Comparison of ENCODE assay signal across 8 cellular contexts in the genomic region with DNA sequence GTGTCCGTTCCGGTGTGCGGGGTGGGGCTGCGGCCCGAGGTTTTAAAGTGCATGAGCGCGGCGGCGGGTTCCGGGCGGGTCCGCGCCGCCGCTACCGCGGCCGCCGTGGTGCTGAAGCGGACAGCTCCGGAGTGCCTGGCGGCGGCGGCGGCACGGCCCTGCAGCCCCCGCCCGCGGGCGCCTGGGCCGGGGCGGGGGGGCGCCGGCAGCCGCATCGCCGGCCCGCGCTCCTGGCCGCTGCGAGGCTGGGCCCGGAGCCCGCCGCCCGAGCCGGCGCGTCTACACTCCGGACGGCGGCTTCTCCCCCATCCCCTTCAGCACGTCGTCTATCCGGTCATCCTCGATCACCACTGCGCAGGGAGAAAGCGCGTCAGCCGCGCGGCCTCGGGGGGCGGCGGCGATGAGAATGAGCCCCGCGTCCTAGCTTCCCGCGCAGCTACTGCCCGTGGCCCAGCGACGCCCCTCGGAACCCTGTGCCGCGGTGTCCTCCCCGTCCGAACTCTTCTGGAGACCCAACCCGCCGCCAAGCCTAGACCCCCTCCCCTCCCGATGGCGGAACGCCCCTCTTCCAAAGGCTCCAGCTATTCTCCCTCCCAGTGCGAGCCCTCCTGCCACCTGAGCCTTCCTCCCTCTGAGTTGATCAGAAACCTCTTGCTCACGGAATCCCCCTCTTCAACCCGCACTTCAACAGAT. TPM values are rescaled to one million over a fixed set of nuclear protein-coding genes. Genes with fewer than 3 reads are reported as not detected.
DNase-seq lines count a peak whose midpoint lies in the region; ATAC-seq, FAIRE-seq and TF ChIP-seq lines count a peak whose summit lies in the region.

No MANE protein-coding gene starts in this region.

- no peak for TF ChIP-seq CTCF in pancreas (IDR thresholded peaks at IDR 0.05)

- ATAC-seq in pancreas: peak; percentile 7 to 34 (median 12)
- no peak for ATAC-seq in HG02623 (IDR thresholded peaks at IDR 0.05; ENCODE audit: unreplicated experiment)

- H3K36me3 ChIP-seq in pancreas: no peaks in the 10 kb centered on the region

- DNase-seq in DMS79 treated with DMSO at 0.1 percent for 48 hours (lab: John Stamatoyannopoulos, UW): peak; percentile 24
- no peak for DNase-seq in DMS79 (lab: John Stamatoyannopoulos, UW)
- DNase-seq in NCI-H146 treated with DMSO at 0.1 percent for 48 hours (lab: John Stamatoyannopoulos, UW; ENCODE audit: unreplicated experiment): peak; percentile 36
- DNase-seq in activated gamma-delta T cell (lab: John Stamatoyannopoulos, UW): peak; percentile 22
- peak; percentile 75 for DNase-seq in germinal center (ENCODE audit: low spot score)
- DNase-seq in pancreas: peak; percentile 38 to 87 (median 60)
- no peak for DNase-seq in H4 (ENCODE audit: low spot score)

- WGBS in pancreas, 2 donors: 0 to 1% methylated on average over 41 to 85 of the region's 85 CpGs

- intact Hi-C loops in pancreas (cut with DNase I): no loop called here

- FAIRE-seq in pancreas (lab: Jason Lieb, UNC): no peak

- H3K4me3 ChIP-seq in pancreas: peak overlapping the region; percentile 31 to 78 (median 61)

- no peaks in the 10 kb centered on the region for H3K27me3 ChIP-seq in pancreas

- H3K9me3 ChIP-seq in pancreas: no peaks in the 10 kb centered on the region

- H3K4me1 ChIP-seq in pancreas: no peaks in the 10 kb centered on the region

- peak overlapping the region; percentile 49 to 70 (median 59) for H3K27ac ChIP-seq in pancreas

RNA-seq across cellular contexts. Expression of a gene that starts 1.3 kb away (rescaled TPM):
- 10 to 100 TPM in 5 of 6 donors, 1 to 10 TPM in 1; 7.5 to 33.7 (median 19.4) TPM for total RNA-seq in pancreas
- polyA plus RNA-seq in pancreas: 10 to 100 TPM; 13.8 to 14.8 TPM
- 0.47 and 1.6 TPM in 2 replicates for total RNA-seq in H4 (2014; rRNA removed; shearing (Covaris generic))

RNA-seq across cellular contexts. Expression of a gene that starts 10.6 kb away (rescaled TPM):
- total RNA-seq in pancreas: 1 to 10 TPM; 1.9 to 5.3 (median 3.1) TPM
- polyA plus RNA-seq in pancreas: 1 to 10 TPM; 1.8 to 3.1 TPM
- 19.5 and 21.6 TPM in 2 replicates for total RNA-seq in H4 (2014; rRNA removed; shearing (Covaris generic))

RNA-seq across cellular contexts. Expression of a gene that starts 11.3 kb away (rescaled TPM):
- 10 to 100 TPM; 14.1 to 25.7 (median 21.7) TPM for total RNA-seq in pancreas
- 10 to 100 TPM; 26.2 to 26.5 TPM for polyA plus RNA-seq in pancreas
- 98.6 and 110 TPM in 2 replicates for total RNA-seq in H4 (2014; rRNA removed; shearing (Covaris generic))

RNA-seq across cellular contexts. Expression of a gene that starts 15.8 kb away (rescaled TPM):
- 10 to 100 TPM in 1 of 6 donors, 1 to 10 TPM in 5; 6.3 to 12.1 (median 8.8) TPM for total RNA-seq in pancreas
- polyA plus RNA-seq in pancreas: 10 to 100 TPM in 1 of 2 donors, 1 to 10 TPM in 1; 7.7 to 25.4 TPM
- total RNA-seq in H4 (2014; rRNA removed; shearing (Covaris generic)): not detected in 2 replicates

RNA-seq across cellular contexts. Expression of a gene that starts 30.6 kb away (rescaled TPM):
- total RNA-seq in pancreas: 1 to 10 TPM; 1.2 to 7.9 (median 4.5) TPM
- 100 to 1,000 TPM in 1 of 2 donors, 10 to 100 TPM in 1; 30.3 to 105 TPM for polyA plus RNA-seq in pancreas
- not detected in 2 replicates for total RNA-seq in H4 (2014; rRNA removed; shearing (Covaris generic))

Comparison
In these comparisons a context has a peak if more than half of its experiments do, and no peak if none do; other contexts are left out.
1. DNase-seq: peak in DMS79 treated with DMSO at 0.1 percent for 48 hours (single experiment), NCI-H146 treated with DMSO at 0.1 percent for 48 hours (single experiment), activated gamma-delta T cell (single experiment), germinal center (single experiment) and pancreas (6 of 6); none in DMS79 (single experiment) and H4 (single experiment).